ENCODE assay signal across 19 cellular contexts in genomic region chr6:44653761-44654218, GRCh38.
DNase-seq lines count a peak whose midpoint lies in the region; ATAC-seq, FAIRE-seq and TF ChIP-seq lines count a peak whose summit lies in the region.
"Had no signal": no experiment of that assay in that cellular context is flagged by ENCODE, and none has a peak within 500 bp of the region (broad histone marks: within the 10 kb centered on the region; RNA-seq: fewer than 3 reads in every experiment).

No MANE protein-coding gene starts in this region.

- TF ChIP-seq POLR2A in GM12891 (IDR thresholded peaks at IDR 0.05; ENCODE audit: low read depth, low read length), result no peak

- CTCF ChIA-PET in HEK293T (lab: Yijun Ruan, JAX), result interaction anchor here (0.7 to 3.5 kb wide), 8 partner anchors 10 to 1269 kb away, joined by 3 to 22 read pairs (median 3); no protein-coding TSS in a partner anchor

- peaks cover 46% of the 10 kb centered on the region for H3K4me1 ChIP-seq in adipocyte (ENCODE audit: control insufficient read depth, insufficient read depth, low read length)
- H3K4me1 ChIP-seq: Peyer's patch, vagina had no signal

- H3K9me3 ChIP-seq in adipocyte (ENCODE audit: control insufficient read depth, low read length), result no peaks in the 10 kb centered on the region
- H3K9me3 ChIP-seq: ascending aorta, Peyer's patch, vagina had no signal

- FAIRE-seq in GM12891 (lab: Jason Lieb, UNC), result no peak
- FAIRE-seq: G401.6 had no signal

- DNase-seq in AG10803 (ENCODE audit: low read depth) (peak; percentile 63), HEK293T (ENCODE audit: extremely low spot score) (no peak), adipocyte (ENCODE audit: low read depth) (no peak), kidney tubule cell (ENCODE audit: low spot score) (peak; percentile 14), KBM-7 (no peak), GM12891 (ENCODE audit: insufficient read length, low spot score) (no peak), GM13976 (ENCODE audit: low spot score) (no peak)
- DNase-seq: activated CD8-positive, alpha-beta memory T cell treated with anti-CD3 and anti-CD28 coated beads for 24 hours; dorsolateral prefrontal cortex; hippocampal formation; NCI-H187; NCI-H524 treated with DMSO at 0.1 percent for 48 hours; Peyer's patch; spleen had no signal

- H3K9ac ChIP-seq in adipocyte (ENCODE audit: low read length), result peak overlapping the region; percentile 3
- H3K9ac ChIP-seq: KMS-11 had no signal

- H3K4me3 ChIP-seq in AG10803 (ENCODE audit: low read length), result no peak overlapping the region
- H3K4me3 ChIP-seq in adipocyte (ENCODE audit: low read length), result no peak overlapping the region
- H3K4me3 ChIP-seq: ascending aorta, dorsolateral prefrontal cortex, Peyer's patch, spleen, vagina had no signal

- H3K36me3 ChIP-seq in adipocyte (ENCODE audit: control insufficient read depth, insufficient read depth, low read length, severe bottlenecking), result no peaks in the 10 kb centered on the region
- H3K36me3 ChIP-seq: ascending aorta, Peyer's patch, spleen, vagina had no signal

- in situ Hi-C loops in KBM-7 (cut with MboI; ENCODE audit: low pct_unique_long_range_greater_than_20kb, low sequenced_read_pairs), result loop anchor here (25.0 kb wide), 1 partner anchor 759 kb away; no protein-coding TSS in a partner anchor
- in situ Hi-C loops in GM13976 (cut with MboI; ENCODE audit: low sequenced_read_pairs, unreplicated experiment), result loop anchor here (25.0 kb wide), 1 partner anchor 759 kb away; no protein-coding TSS in a partner anchor

- H3K27me3 ChIP-seq in adipocyte (replicated peaks; ENCODE audit: control insufficient read depth, insufficient read depth, low read length), result no peaks in the 10 kb centered on the region
- H3K27me3 ChIP-seq: ascending aorta, Peyer's patch, vagina had no signal

- TF ChIP-seq CTCF in AG10803 (conservative IDR thresholded peaks at IDR 0.05; ENCODE audit: low read length), result no peak
- TF ChIP-seq CTCF in GM13976 (IDR thresholded peaks at IDR 0.05; ENCODE audit: borderline replicate concordance, control extremely low read depth, extremely low read depth, insufficient read depth, missing control alignments), result no peak

- POLR2A ChIA-PET in HEK293T (lab: Yijun Ruan, JAX), result interaction anchor here (1.2 kb wide), 1 partner anchor 724 kb away, joined by 4 read pairs; the partner anchor contains the start of gene SUPT3H

- no peak for ATAC-seq in HG02970 (IDR thresholded peaks at IDR 0.05; ENCODE audit: low FRiP score, unreplicated experiment)

TF ChIP-seq in HEK293T, 16 proteins besides CTCF, POLR2A, EP300 and RAD21:
- TF ChIP-seq TARDBP (IDR thresholded peaks at IDR 0.05) (no peak), SP1 (IDR thresholded peaks at IDR 0.05) (no peak), CTBP1 (IDR thresholded peaks at IDR 0.05; ENCODE audit: borderline replicate concordance) (peak; percentile 46; the same call in 1 of the 2 replicates), BHLHE40 (IDR thresholded peaks at IDR 0.05; ENCODE audit: borderline replicate concordance) (no peak), SUZ12 (IDR thresholded peaks at IDR 0.05) (no peak), L3MBTL2 (conservative IDR thresholded peaks at IDR 0.05) (no peak), FOXM1 (IDR thresholded peaks at IDR 0.05; ENCODE audit: borderline replicate concordance) (no peak), FOXA1 (IDR thresholded peaks at IDR 0.05) (no peak), HDGF (IDR thresholded peaks at IDR 0.05; ENCODE audit: borderline replicate concordance) (no peak), ARNT (IDR thresholded peaks at IDR 0.05) (no peak), LEF1 (IDR thresholded peaks at IDR 0.05; ENCODE audit: borderline replicate concordance) (no peak)
- TF ChIP-seq, protein P1, sequence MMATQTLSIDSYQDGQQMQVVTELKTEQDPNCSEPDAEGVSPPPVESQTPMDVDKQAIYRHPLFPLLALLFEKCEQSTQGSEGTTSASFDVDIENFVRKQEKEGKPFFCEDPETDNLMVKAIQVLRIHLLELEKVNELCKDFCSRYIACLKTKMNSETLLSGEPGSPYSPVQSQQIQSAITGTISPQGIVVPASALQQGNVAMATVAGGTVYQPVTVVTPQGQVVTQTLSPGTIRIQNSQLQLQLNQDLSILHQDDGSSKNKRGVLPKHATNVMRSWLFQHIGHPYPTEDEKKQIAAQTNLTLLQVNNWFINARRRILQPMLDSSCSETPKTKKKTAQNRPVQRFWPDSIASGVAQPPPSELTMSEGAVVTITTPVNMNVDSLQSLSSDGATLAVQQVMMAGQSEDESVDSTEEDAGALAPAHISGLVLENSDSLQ (IDR thresholded peaks at IDR 0.05), result peak; percentile 94
TF ChIP-seq in HEK293T: peak in this region for 2.

TF ChIP-seq in GM12891, 5 proteins besides CTCF, POLR2A, EP300 and RAD21:
- TF ChIP-seq POU2F2 (IDR thresholded peaks at IDR 0.05; ENCODE audit: low read depth, low read length) (no peak), POLR2AphosphoS5 (IDR thresholded peaks at IDR 0.05; ENCODE audit: low read depth, low read length) (no peak), PAX5 (IDR thresholded peaks at IDR 0.05; ENCODE audit: insufficient read depth, low read length, severe bottlenecking) (no peak), SPI1 (IDR thresholded peaks at IDR 0.05; ENCODE audit: low read depth, low read length) (no peak), TAF1 (IDR thresholded peaks at IDR 0.05; ENCODE audit: low read depth, low read length) (no peak)

Comparison
In these comparisons a context has a peak if more than half of its experiments do, and no peak if none do; other contexts are left out.
1. DNase-seq: peak in AG10803 (single experiment) and kidney tubule cell (single experiment); none in HEK293T (single experiment), adipocyte (single experiment), KBM-7 (single experiment), GM12891 (single experiment) and GM13976 (single experiment).